Comparison of ENCODE assay signal across 22 cellular contexts in genomic region chrX:15475021-15475420, GRCh38. TPM values are rescaled to one million over a fixed set of nuclear protein-coding genes. Genes with fewer than 3 reads are reported as not detected.
DNase-seq lines count a peak whose midpoint lies in the region; ATAC-seq, FAIRE-seq and TF ChIP-seq lines count a peak whose summit lies in the region.
"Had no signal": no experiment of that assay in that cellular context is flagged by ENCODE, and none has a peak within 500 bp of the region (broad histone marks: within the 10 kb centered on the region; RNA-seq: fewer than 3 reads in every experiment).

No MANE protein-coding gene starts in this region.

- no peaks in the 10 kb centered on the region for H3K27me3 Mint-ChIP-seq in astrocyte (ENCODE audit: low read depth, unreplicated experiment)
- H3K27me3 Mint-ChIP-seq in HFFc6 (ENCODE audit: insufficient read depth): no peaks in the 10 kb centered on the region

- H2AFZ ChIP-seq in astrocyte (ENCODE audit: low read depth, low read length): no peak overlapping the region
- H2AFZ ChIP-seq: hepatocyte had no signal

- H3K36me3 ChIP-seq in heart left ventricle (peaks cover 0 to 34% (median 6%) of the 10 kb centered on the region in 9 donors), astrocyte (ENCODE audit: insufficient read depth, low read length) (no peaks in the 10 kb centered on the region), iPS-18a (ENCODE audit: control insufficient read depth, low read depth, low read length) (peaks cover 4% of the 10 kb centered on the region), tibial nerve (peaks cover 0 to 7% (median 0%) of the 10 kb centered on the region in 3 donors)
- H3K36me3 ChIP-seq: lower lobe of right lung had no signal

- H3K27me3 ChIP-seq in heart left ventricle (peaks cover 0 to 34% (median 0%) of the 10 kb centered on the region in 9 donors), astrocyte (ENCODE audit: insufficient read depth, low read length) (no peaks in the 10 kb centered on the region), iPS-18a (ENCODE audit: control insufficient read depth, insufficient read depth, low read length) (no peaks in the 10 kb centered on the region), tibial nerve (no peaks in the 10 kb centered on the region)
- H3K27me3 ChIP-seq: hepatocyte had no signal

- TF ChIP-seq CTCF in heart left ventricle (IDR thresholded peaks at IDR 0.05) (no peak), astrocyte (IDR thresholded peaks at IDR 0.05; ENCODE audit: insufficient read depth, low read depth, low read length) (no peak), tibial nerve (IDR thresholded peaks at IDR 0.05) (no peak), HFFc6 (IDR thresholded peaks at IDR 0.05) (no peak)

- peak; percentile 87 for FAIRE-seq in astrocyte (lab: Jason Lieb, UNC)
- FAIRE-seq: endometrium had no signal

- ATAC-seq in heart left ventricle: peak in 2 of 4 donors; percentile 42 to 79
- ATAC-seq in left cardiac atrium: no peak
- ATAC-seq in HG02885 (IDR thresholded peaks at IDR 0.05; ENCODE audit: poor library complexity, unreplicated experiment): no peak
- ATAC-seq: lower lobe of right lung, Panc1 had no signal

- intact Hi-C loops in heart left ventricle (cut with DNase I): no loop called here
- intact Hi-C loops in left cardiac atrium (cut with DNase I): no loop called here

- H3K4me1 ChIP-seq in heart left ventricle (peaks cover 0 to 17% (median 0%) of the 10 kb centered on the region in 12 donors), astrocyte (ENCODE audit: insufficient read depth, low read length) (no peaks in the 10 kb centered on the region), iPS-18a (ENCODE audit: control insufficient read depth, low read depth, low read length) (peaks cover 21% of the 10 kb centered on the region), tibial nerve (peaks cover 0 to 5% (median 0%) of the 10 kb centered on the region in 4 donors)
- H3K4me1 ChIP-seq: lower lobe of right lung had no signal

- TF ChIP-seq POLR2A in heart left ventricle (IDR thresholded peaks at IDR 0.05) (no peak), tibial nerve (IDR thresholded peaks at IDR 0.05) (no peak)

- H3K9me3 Mint-ChIP-seq in astrocyte (ENCODE audit: unreplicated experiment): no peaks in the 10 kb centered on the region
- no peaks in the 10 kb centered on the region for H3K9me3 Mint-ChIP-seq in HFFc6
- H3K9me3 Mint-ChIP-seq: activated naive CD4-positive, alpha-beta T cell treated with anti-CD3 and anti-CD28 coated beads, Interleukin-2, amount 50 U/mL, for 24 hours; CD8-positive, alpha-beta memory T cell; central memory CD8-positive, alpha-beta T cell; T-helper 1 cell treated with Interleukin-12 subunit alpha and Interleukin-12 subunit beta and Interleukin-4 antibody, amounts not matched to agents 30 μg/mL and 1 μg/mL, for 36 hours had no signal

- H3K9me3 ChIP-seq in heart left ventricle (no peaks in the 10 kb centered on the region), astrocyte (ENCODE audit: insufficient read depth, low read depth, low read length) (no peaks in the 10 kb centered on the region), iPS-18a (ENCODE audit: control insufficient read depth, low read depth, low read length) (no peaks in the 10 kb centered on the region), tibial nerve (no peaks in the 10 kb centered on the region)
- H3K9me3 ChIP-seq: lower lobe of right lung had no signal

- H3K27ac ChIP-seq in heart left ventricle (peak overlapping the region in 8 of 12 donors; percentile 8 to 60 (median 48)), astrocyte (ENCODE audit: low read depth, low read length) (no peak overlapping the region), iPS-18a (ENCODE audit: low read length) (peak overlapping the region; percentile 81), tibial nerve (peak overlapping the region in 3 of 4 donors; percentile 5 to 68 (median 37))
- H3K27ac ChIP-seq: hepatocyte, lower lobe of right lung had no signal

- H3K79me2 ChIP-seq in astrocyte (ENCODE audit: insufficient read depth, low read length): no peaks in the 10 kb centered on the region
- H3K79me2 ChIP-seq: hepatocyte had no signal

- H3K27ac Mint-ChIP-seq in astrocyte (ENCODE audit: unreplicated experiment) (no peak overlapping the region), HFFc6 (no peak overlapping the region)
- H3K27ac Mint-ChIP-seq: activated naive CD4-positive, alpha-beta T cell treated with anti-CD3 and anti-CD28 coated beads, Interleukin-2, amount 50 U/mL, for 24 hours; CD8-positive, alpha-beta memory T cell; T-helper 1 cell treated with Interleukin-12 subunit alpha and Interleukin-12 subunit beta and Interleukin-4 antibody, amounts not matched to agents 30 μg/mL and 1 μg/mL, for 36 hours had no signal

- no peaks in the 10 kb centered on the region for H4K20me1 ChIP-seq in astrocyte (ENCODE audit: insufficient read depth, low read length)

- H3K4me1 Mint-ChIP-seq in astrocyte (ENCODE audit: low read depth, unreplicated experiment): no peaks in the 10 kb centered on the region
- peaks cover 9% of the 10 kb centered on the region; the same call in 1 of the 2 replicates for H3K4me1 Mint-ChIP-seq in HFFc6 (ENCODE audit: low read depth)
- H3K4me1 Mint-ChIP-seq: activated naive CD4-positive, alpha-beta T cell treated with anti-CD3 and anti-CD28 coated beads, Interleukin-2, amount 50 U/mL, for 24 hours; central memory CD8-positive, alpha-beta T cell had no signal

- WGBS in heart left ventricle, 4 donors: 57 to 66% (median 62%) methylated on average over 5 of the region's 5 CpGs
- WGBS in tibial nerve, 2 donors: 43 to 45% methylated on average over 5 of the region's 5 CpGs

- no peak for TF ChIP-seq EP300 in tibial nerve (IDR thresholded peaks at IDR 0.05)

- H3K4me2 ChIP-seq in astrocyte (ENCODE audit: low read length): peak overlapping the region; percentile 19
- H3K4me2 ChIP-seq: hepatocyte had no signal

- H3K36me3 Mint-ChIP-seq in astrocyte (ENCODE audit: low read depth, unreplicated experiment): no peaks in the 10 kb centered on the region
- H3K36me3 Mint-ChIP-seq in HFFc6 (ENCODE audit: low read depth): no peaks in the 10 kb centered on the region
- H3K36me3 Mint-ChIP-seq: activated naive CD4-positive, alpha-beta T cell treated with anti-CD3 and anti-CD28 coated beads, Interleukin-2, amount 50 U/mL, for 24 hours; CD8-positive, alpha-beta memory T cell had no signal

- DNase-seq in heart left ventricle: no peak
- DNase-seq in left cardiac atrium: no peak
- peak; percentile 47 for DNase-seq in astrocyte (ENCODE audit: low read depth)
- DNase-seq in tibial nerve (ENCODE audit: low spot score in 2 of 2): no peak
- DNase-seq in anterior cingulate cortex (lab: John Stamatoyannopoulos, UW): no peak
- DNase-seq in HFFc6: no peak
- DNase-seq: ACHN; CD8-positive, alpha-beta memory T cell; GDM1; lower lobe of right lung; NCI-H1048; stimulated activated naive CD4-positive, alpha-beta T cell treated with Interleukin-2 at 50 U/mL for 16 hours had no signal

- H3K4me3 ChIP-seq in heart left ventricle (no peak overlapping the region), astrocyte (ENCODE audit: insufficient read depth, low read depth, low read length) (no peak overlapping the region), iPS-18a (ENCODE audit: low read length) (peak overlapping the region; percentile 7), tibial nerve (no peak overlapping the region)
- H3K4me3 ChIP-seq: hepatocyte, lower lobe of right lung had no signal

- H3K4me3 Mint-ChIP-seq in astrocyte (ENCODE audit: unreplicated experiment) (no peak overlapping the region), HFFc6 (no peak overlapping the region)
- H3K4me3 Mint-ChIP-seq: activated naive CD4-positive, alpha-beta T cell treated with anti-CD3 and anti-CD28 coated beads, Interleukin-2, amount 50 U/mL, for 24 hours; CD8-positive, alpha-beta memory T cell; central memory CD8-positive, alpha-beta T cell; T-helper 1 cell treated with Interleukin-12 subunit alpha and Interleukin-12 subunit beta and Interleukin-4 antibody, amounts not matched to agents 30 μg/mL and 1 μg/mL, for 36 hours had no signal

- H3K9ac ChIP-seq in astrocyte (ENCODE audit: low read length) (no peak overlapping the region), iPS-18a (ENCODE audit: low read length) (peak overlapping the region; percentile 26)

RNA-seq across cellular contexts. Expression of gene PIR, which starts 18.1 kb away (rescaled TPM):
- total RNA-seq in heart left ventricle (10 to 100 TPM in 7 of 9 donors, 1 to 10 TPM in 2; 6.9 to 19.9 (median 12.0) TPM), left cardiac atrium (10 to 100 TPM in 1 of 2 donors, 1 to 10 TPM in 1; 8.7 to 14.8 TPM), astrocyte (5.0 and 5.5 TPM in 2 replicates), tibial nerve (10 to 100 TPM; 10.6 to 27.6 (median 23.4) TPM)
- polyA plus RNA-seq in heart left ventricle: 10 to 100 TPM in 1 of 2 donors, 1 to 10 TPM in 1; 9.9 to 11.3 TPM
- 1 to 10 TPM; 4.3 to 8.8 (median 6.7) TPM for total RNA-seq in HFFc6 (2021; fragmentation: NEBNext Ultra II Directional; extraction: Animal tissue kit (Norgen Biotek cat#: 25700))

RNA-seq across cellular contexts. Expression of gene BMX, which starts 25.6 kb away (rescaled TPM):
- 1 to 10 TPM in 6 of 9 donors, under 1 TPM in 3; 0.47 to 2.8 (median 1.3) TPM for total RNA-seq in heart left ventricle
- polyA plus RNA-seq in heart left ventricle: 1 to 10 TPM in 1 of 2 donors, under 1 TPM in 1; 0.84 to 2.0 TPM
- 10 to 100 TPM in 1 of 2 donors, 1 to 10 TPM in 1; 1.6 to 16.8 TPM for total RNA-seq in left cardiac atrium
- total RNA-seq in astrocyte: not detected in 2 replicates
- total RNA-seq in tibial nerve: 1 to 10 TPM; 1.8 to 5.9 (median 3.4) TPM
- total RNA-seq in HFFc6 (2021; fragmentation: NEBNext Ultra II Directional; extraction: Animal tissue kit (Norgen Biotek cat#: 25700)): not detected
- total RNA-seq: CD8-positive, alpha-beta memory T cell; NCI-H460 had no signal
- polyA plus RNA-seq: CD8-positive, alpha-beta memory T cell; hepatocyte; neural cell had no signal
